ENCODE assay signal across 1 cellular context in genomic region chr1:228486596-228487335, GRCh38.
TF ChIP-seq lines count a peak whose summit lies in the region.

No MANE protein-coding gene starts in this region.

TF ChIP-seq in K562, 482 proteins besides CTCF, POLR2A, EP300 and RAD21 (continued from another document and continues in another):
- TF ChIP-seq, protein P1, sequence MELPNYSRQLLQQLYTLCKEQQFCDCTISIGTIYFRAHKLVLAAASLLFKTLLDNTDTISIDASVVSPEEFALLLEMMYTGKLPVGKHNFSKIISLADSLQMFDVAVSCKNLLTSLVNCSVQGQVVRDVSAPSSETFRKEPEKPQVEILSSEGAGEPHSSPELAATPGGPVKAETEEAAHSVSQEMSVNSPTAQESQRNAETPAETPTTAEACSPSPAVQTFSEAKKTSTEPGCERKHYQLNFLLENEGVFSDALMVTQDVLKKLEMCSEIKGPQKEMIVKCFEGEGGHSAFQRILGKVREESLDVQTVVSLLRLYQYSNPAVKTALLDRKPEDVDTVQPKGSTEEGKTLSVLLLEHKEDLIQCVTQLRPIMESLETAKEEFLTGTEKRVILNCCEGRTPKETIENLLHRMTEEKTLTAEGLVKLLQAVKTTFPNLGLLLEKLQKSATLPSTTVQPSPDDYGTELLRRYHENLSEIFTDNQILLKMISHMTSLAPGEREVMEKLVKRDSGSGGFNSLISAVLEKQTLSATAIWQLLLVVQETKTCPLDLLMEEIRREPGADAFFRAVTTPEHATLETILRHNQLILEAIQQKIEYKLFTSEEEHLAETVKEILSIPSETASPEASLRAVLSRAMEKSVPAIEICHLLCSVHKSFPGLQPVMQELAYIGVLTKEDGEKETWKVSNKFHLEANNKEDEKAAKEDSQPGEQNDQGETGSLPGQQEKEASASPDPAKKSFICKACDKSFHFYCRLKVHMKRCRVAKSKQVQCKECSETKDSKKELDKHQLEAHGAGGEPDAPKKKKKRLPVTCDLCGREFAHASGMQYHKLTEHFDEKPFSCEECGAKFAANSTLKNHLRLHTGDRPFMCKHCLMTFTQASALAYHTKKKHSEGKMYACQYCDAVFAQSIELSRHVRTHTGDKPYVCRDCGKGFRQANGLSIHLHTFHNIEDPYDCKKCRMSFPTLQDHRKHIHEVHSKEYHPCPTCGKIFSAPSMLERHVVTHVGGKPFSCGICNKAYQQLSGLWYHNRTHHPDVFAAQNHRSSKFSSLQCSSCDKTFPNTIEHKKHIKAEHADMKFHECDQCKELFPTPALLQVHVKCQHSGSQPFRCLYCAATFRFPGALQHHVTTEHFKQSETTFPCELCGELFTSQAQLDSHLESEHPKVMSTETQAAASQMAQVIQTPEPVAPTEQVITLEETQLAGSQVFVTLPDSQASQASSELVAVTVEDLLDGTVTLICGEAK (IDR thresholded peaks at IDR 0.05) = peak; percentile 85
- TF ChIP-seq, protein P1 (CRISPR knock-in tag; IDR thresholded peaks at IDR 0.05) = 0 out of 2 replicates have a peak, but pooled peaks have one; percentile 42
- peak; percentile 96 for TF ChIP-seq ZNF232 (CRISPR knock-in tag; IDR thresholded peaks at IDR 0.05)
- TF ChIP-seq TEAD1 (CRISPR knock-in tag; IDR thresholded peaks at IDR 0.05) = peak; percentile 31 to 72; a peak in 2 of 4 replicates
- no peak; the same call in 1 of the 2 replicates for TF ChIP-seq ZNF165 (CRISPR knock-in tag; IDR thresholded peaks at IDR 0.05; ENCODE audit: borderline replicate concordance)
- TF ChIP-seq BRD4 (IDR thresholded peaks at IDR 0.05) = 0 out of 2 replicates have a peak, but pooled peaks have one; percentile 29
- 0 out of 2 replicates have a peak, but pooled peaks have one; percentile 6 for TF ChIP-seq GABPB2 (CRISPR knock-in tag; conservative IDR thresholded peaks at IDR 0.05)
- TF ChIP-seq, protein P2, sequence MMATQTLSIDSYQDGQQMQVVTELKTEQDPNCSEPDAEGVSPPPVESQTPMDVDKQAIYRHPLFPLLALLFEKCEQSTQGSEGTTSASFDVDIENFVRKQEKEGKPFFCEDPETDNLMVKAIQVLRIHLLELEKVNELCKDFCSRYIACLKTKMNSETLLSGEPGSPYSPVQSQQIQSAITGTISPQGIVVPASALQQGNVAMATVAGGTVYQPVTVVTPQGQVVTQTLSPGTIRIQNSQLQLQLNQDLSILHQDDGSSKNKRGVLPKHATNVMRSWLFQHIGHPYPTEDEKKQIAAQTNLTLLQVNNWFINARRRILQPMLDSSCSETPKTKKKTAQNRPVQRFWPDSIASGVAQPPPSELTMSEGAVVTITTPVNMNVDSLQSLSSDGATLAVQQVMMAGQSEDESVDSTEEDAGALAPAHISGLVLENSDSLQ (IDR thresholded peaks at IDR 0.05) = peak; percentile 69
- peak; percentile 100 for TF ChIP-seq GATAD2B (IDR thresholded peaks at IDR 0.05; ENCODE audit: borderline replicate concordance)
- TF ChIP-seq ZNF143 (CRISPR knock-in tag; IDR thresholded peaks at IDR 0.05) = no peak
- TF ChIP-seq ZNF444 (CRISPR knock-in tag; IDR thresholded peaks at IDR 0.05) = no peak
- no peak for TF ChIP-seq CCAR2 (IDR thresholded peaks at IDR 0.05; ENCODE audit: low read depth, low read length)
- TF ChIP-seq, protein P3, sequence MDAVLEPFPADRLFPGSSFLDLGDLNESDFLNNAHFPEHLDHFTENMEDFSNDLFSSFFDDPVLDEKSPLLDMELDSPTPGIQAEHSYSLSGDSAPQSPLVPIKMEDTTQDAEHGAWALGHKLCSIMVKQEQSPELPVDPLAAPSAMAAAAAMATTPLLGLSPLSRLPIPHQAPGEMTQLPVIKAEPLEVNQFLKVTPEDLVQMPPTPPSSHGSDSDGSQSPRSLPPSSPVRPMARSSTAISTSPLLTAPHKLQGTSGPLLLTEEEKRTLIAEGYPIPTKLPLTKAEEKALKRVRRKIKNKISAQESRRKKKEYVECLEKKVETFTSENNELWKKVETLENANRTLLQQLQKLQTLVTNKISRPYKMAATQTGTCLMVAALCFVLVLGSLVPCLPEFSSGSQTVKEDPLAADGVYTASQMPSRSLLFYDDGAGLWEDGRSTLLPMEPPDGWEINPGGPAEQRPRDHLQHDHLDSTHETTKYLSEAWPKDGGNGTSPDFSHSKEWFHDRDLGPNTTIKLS (IDR thresholded peaks at IDR 0.05; ENCODE audit: borderline replicate concordance, low read depth) = peak; percentile 67
- peak; percentile 87; the same call in 1 of the 2 replicates for TF ChIP-seq ZNF197 (CRISPR knock-in tag; IDR thresholded peaks at IDR 0.05; ENCODE audit: low read depth)
- TF ChIP-seq TRIM28 (IDR thresholded peaks at IDR 0.05) = peak; percentile 94
- peak; percentile 95 for TF ChIP-seq ZNF830 (CRISPR knock-in tag; IDR thresholded peaks at IDR 0.05)
- TF ChIP-seq, protein P4, sequence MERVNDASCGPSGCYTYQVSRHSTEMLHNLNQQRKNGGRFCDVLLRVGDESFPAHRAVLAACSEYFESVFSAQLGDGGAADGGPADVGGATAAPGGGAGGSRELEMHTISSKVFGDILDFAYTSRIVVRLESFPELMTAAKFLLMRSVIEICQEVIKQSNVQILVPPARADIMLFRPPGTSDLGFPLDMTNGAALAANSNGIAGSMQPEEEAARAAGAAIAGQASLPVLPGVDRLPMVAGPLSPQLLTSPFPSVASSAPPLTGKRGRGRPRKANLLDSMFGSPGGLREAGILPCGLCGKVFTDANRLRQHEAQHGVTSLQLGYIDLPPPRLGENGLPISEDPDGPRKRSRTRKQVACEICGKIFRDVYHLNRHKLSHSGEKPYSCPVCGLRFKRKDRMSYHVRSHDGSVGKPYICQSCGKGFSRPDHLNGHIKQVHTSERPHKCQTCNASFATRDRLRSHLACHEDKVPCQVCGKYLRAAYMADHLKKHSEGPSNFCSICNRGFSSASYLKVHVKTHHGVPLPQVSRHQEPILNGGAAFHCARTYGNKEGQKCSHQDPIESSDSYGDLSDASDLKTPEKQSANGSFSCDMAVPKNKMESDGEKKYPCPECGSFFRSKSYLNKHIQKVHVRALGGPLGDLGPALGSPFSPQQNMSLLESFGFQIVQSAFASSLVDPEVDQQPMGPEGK (CRISPR knock-in tag; IDR thresholded peaks at IDR 0.05; ENCODE audit: borderline replicate concordance) = 0 out of 2 replicates have a peak, but pooled peaks have one; percentile 66
- TF ChIP-seq HMGN3 (IDR thresholded peaks at IDR 0.05; ENCODE audit: borderline replicate concordance, extremely low read depth, insufficient read length, low read depth, low read length) = peak; percentile 69
- no peak for TF ChIP-seq MED1 (CRISPR knock-in tag; IDR thresholded peaks at IDR 0.05; ENCODE audit: borderline replicate concordance)
- TF ChIP-seq ASH1L (IDR thresholded peaks at IDR 0.05; ENCODE audit: borderline replicate concordance, low read depth, partially characterized antibody) = peak; percentile 91
- 0 out of 2 replicates have a peak, but pooled peaks have one; percentile 2 for TF ChIP-seq DEAF1 (CRISPR knock-in tag; IDR thresholded peaks at IDR 0.05)
- peak; percentile 53 for TF ChIP-seq SMAD1 (IDR thresholded peaks at IDR 0.05; ENCODE audit: low read depth, low read length, partially characterized antibody)
- TF ChIP-seq RCOR1 (IDR thresholded peaks at IDR 0.05; ENCODE audit: borderline replicate concordance in 1 of 2, low read depth in 2 of 2, low read length in 2 of 2) = peak in 1 of 2 experiments; percentile 40; a peak in 2 of 4 replicates
- peak; percentile 71 for TF ChIP-seq ATF1 (CRISPR knock-in tag; IDR thresholded peaks at IDR 0.05)
- peak; percentile 99 for TF ChIP-seq ATF1 (tag; IDR thresholded peaks at IDR 0.05)
- no peak for TF ChIP-seq ZKSCAN1 (IDR thresholded peaks at IDR 0.05; ENCODE audit: low read depth, low read length)
- TF ChIP-seq ZNF668 (CRISPR knock-in tag; IDR thresholded peaks at IDR 0.05) = peak; percentile 87
- TF ChIP-seq, protein P5, sequence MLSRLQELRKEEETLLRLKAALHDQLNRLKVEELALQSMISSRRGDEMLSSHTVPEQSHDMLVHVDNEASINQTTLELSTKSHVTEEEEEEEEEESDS (CRISPR knock-in tag; IDR thresholded peaks at IDR 0.05) = no peak
- no peak for TF ChIP-seq HOMEZ (CRISPR knock-in tag; IDR thresholded peaks at IDR 0.05)
- no peak for TF ChIP-seq ZNF764 (CRISPR knock-in tag; IDR thresholded peaks at IDR 0.05; ENCODE audit: low read depth)
- TF ChIP-seq CREB1 (IDR thresholded peaks at IDR 0.05) = peak; percentile 92
- peak; percentile 96 for TF ChIP-seq CREB1 (CRISPR knock-in tag; IDR thresholded peaks at IDR 0.05)
- no peak for TF ChIP-seq ZNF212 (CRISPR knock-in tag; IDR thresholded peaks at IDR 0.05)
- no peak for TF ChIP-seq POLR3G (IDR thresholded peaks at IDR 0.05; ENCODE audit: extremely low read depth, insufficient read length, insufficient replicate concordance)
- TF ChIP-seq BRF1 (IDR thresholded peaks at IDR 0.05; ENCODE audit: borderline replicate concordance, extremely low read depth, insufficient read length) = no peak
- TF ChIP-seq FOXA3 (CRISPR knock-in tag; conservative IDR thresholded peaks at IDR 0.05 in 1 of 2, IDR thresholded peaks at IDR 0.05 in 1 of 2) = no peak
- no peak for TF ChIP-seq ZNF507 (tag; conservative IDR thresholded peaks at IDR 0.05)
- TF ChIP-seq SIX5 (IDR thresholded peaks at IDR 0.05; ENCODE audit: borderline replicate concordance in 1 of 2, insufficient read depth in 1 of 2, low read depth in 1 of 2, low read length in 2 of 2) = no peak
- TF ChIP-seq, protein P6, sequence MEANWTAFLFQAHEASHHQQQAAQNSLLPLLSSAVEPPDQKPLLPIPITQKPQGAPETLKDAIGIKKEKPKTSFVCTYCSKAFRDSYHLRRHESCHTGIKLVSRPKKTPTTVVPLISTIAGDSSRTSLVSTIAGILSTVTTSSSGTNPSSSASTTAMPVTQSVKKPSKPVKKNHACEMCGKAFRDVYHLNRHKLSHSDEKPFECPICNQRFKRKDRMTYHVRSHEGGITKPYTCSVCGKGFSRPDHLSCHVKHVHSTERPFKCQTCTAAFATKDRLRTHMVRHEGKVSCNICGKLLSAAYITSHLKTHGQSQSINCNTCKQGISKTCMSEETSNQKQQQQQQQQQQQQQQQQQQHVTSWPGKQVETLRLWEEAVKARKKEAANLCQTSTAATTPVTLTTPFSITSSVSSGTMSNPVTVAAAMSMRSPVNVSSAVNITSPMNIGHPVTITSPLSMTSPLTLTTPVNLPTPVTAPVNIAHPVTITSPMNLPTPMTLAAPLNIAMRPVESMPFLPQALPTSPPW (CRISPR knock-in tag; IDR thresholded peaks at IDR 0.05) = peak; percentile 59; the same call in 1 of the 2 replicates
